9 cellular contexts compared by ENCODE assay signal in genomic region chr11:112989198-112989597, GRCh38. TPM values are rescaled to one million over a fixed set of nuclear protein-coding genes. Genes with fewer than 3 reads are reported as not detected.
"Had no signal": no experiment of that assay in that cellular context is flagged by ENCODE, and none has a peak within 500 bp of the region (broad histone marks: within the 10 kb centered on the region; RNA-seq: fewer than 3 reads in every experiment).

No MANE protein-coding gene starts in this region.

- DNase-seq: GDM1, GF-D8 had no signal

- ATAC-seq: GM12878 had no signal

- H3K4me3 ChIP-seq: GM12878 had no signal

- FAIRE-seq: G401.6, GM12878, GM12891, GM12892, GM18507, GM19239 had no signal

RNA-seq across cellular contexts. Expression of gene NCAM1, which starts 28.0 kb away (rescaled TPM):
- total RNA-seq: G401 had no signal
